ENCODE assay signal across 14 cellular contexts in genomic region chr10:86284355-86285105, GRCh38.
DNase-seq lines count a peak whose midpoint lies in the region; TF ChIP-seq lines count a peak whose summit lies in the region.
"Had no signal": no experiment of that assay in that cellular context is flagged by ENCODE, and none has a peak within 500 bp of the region (broad histone marks: within the 10 kb centered on the region; RNA-seq: fewer than 3 reads in every experiment).

No MANE protein-coding gene starts in this region.

- H3K36me3 ChIP-seq in smooth muscle cell (ENCODE audit: low read depth): no peaks in the 10 kb centered on the region

- H3K4me3 ChIP-seq in coronary artery (no peak overlapping the region), smooth muscle cell (no peak overlapping the region)

- no peak overlapping the region for H3K27ac ChIP-seq in coronary artery
- no peak overlapping the region for H3K27ac ChIP-seq in smooth muscle cell (ENCODE audit: low read depth)

- H3K9ac ChIP-seq in smooth muscle cell (ENCODE audit: low read depth): no peak overlapping the region

- H2AFZ ChIP-seq in smooth muscle cell (ENCODE audit: low read depth): no peak overlapping the region

- H3K27me3 ChIP-seq in smooth muscle cell (ENCODE audit: low read depth): no peaks in the 10 kb centered on the region

- no peak overlapping the region for H3K27ac Mint-ChIP-seq in type B pancreatic cell

- no peak overlapping the region for H3K4me3 Mint-ChIP-seq in type B pancreatic cell
- H3K4me3 Mint-ChIP-seq: CD4-positive, CD25-positive, alpha-beta regulatory T cell; IgD-negative memory B cell had no signal

- H3K9me3 Mint-ChIP-seq in type B pancreatic cell: peaks cover 9% of the 10 kb centered on the region

- TF ChIP-seq CTCF in coronary artery (IDR thresholded peaks at IDR 0.05): no peak
- no peak for TF ChIP-seq CTCF in type B pancreatic cell (conservative IDR thresholded peaks at IDR 0.05)
- no peak for TF ChIP-seq CTCF in smooth muscle cell (IDR thresholded peaks at IDR 0.05; ENCODE audit: borderline replicate concordance, insufficient read depth, poor library complexity, severe bottlenecking)

- H3K9me3 ChIP-seq in smooth muscle cell (replicated peaks; ENCODE audit: low read depth): no peaks in the 10 kb centered on the region

- H3K4me1 Mint-ChIP-seq in type B pancreatic cell (ENCODE audit: unreplicated experiment): no peaks in the 10 kb centered on the region
- H3K4me1 Mint-ChIP-seq: CD4-positive, CD25-positive, alpha-beta regulatory T cell had no signal

- H3K27me3 Mint-ChIP-seq in type B pancreatic cell: peaks cover 24% of the 10 kb centered on the region
- H3K27me3 Mint-ChIP-seq: CD4-positive, CD25-positive, alpha-beta regulatory T cell had no signal

- no peaks in the 10 kb centered on the region for H3K36me3 Mint-ChIP-seq in type B pancreatic cell
- H3K36me3 Mint-ChIP-seq: CD4-positive, CD25-positive, alpha-beta regulatory T cell; IgD-negative memory B cell had no signal

- H3K79me2 ChIP-seq in smooth muscle cell (ENCODE audit: low read depth): no peaks in the 10 kb centered on the region

- peaks cover 22% of the 10 kb centered on the region for H4K20me1 ChIP-seq in smooth muscle cell (ENCODE audit: low read depth)

- peak; percentile 50 for DNase-seq in activated effector memory CD4-positive, alpha-beta T cell treated with anti-CD3 and anti-CD28 coated beads, Interleukin-2, amount 50 U/mL, for 16 hours
- no peak for DNase-seq in activated effector memory CD4-positive, alpha-beta T cell treated with Interleukin-2 at 50 U/mL for 16 hours
- DNase-seq in coronary artery (ENCODE audit: low spot score) (peak; percentile 67), mesenteric fat pad (ENCODE audit: low spot score) (peak; percentile 85), type B pancreatic cell (ENCODE audit: extremely low spot score, unreplicated experiment) (peak; percentile 60), NCI-H1694 (lab: John Stamatoyannopoulos, UW) (no peak), smooth muscle cell (lab: John Stamatoyannopoulos, UW; ENCODE audit: unreplicated experiment) (no peak), SHP77 (lab: John Stamatoyannopoulos, UW) (no peak)
- DNase-seq: Calu3; CD4-positive, CD25-positive, alpha-beta regulatory T cell; NCI-H2029; NCI-H2171 treated with DMSO at 0.1 percent for 48 hours; NCI-H510A treated with DMSO at 0.1 percent for 48 hours had no signal

- WGBS in smooth muscle cell (ENCODE audit: low lambda C conversion rate): 82% methylated on average over 10 of the region's 11 CpGs

- no peak overlapping the region for H3K4me2 ChIP-seq in smooth muscle cell

- no peaks in the 10 kb centered on the region for H3F3A ChIP-seq in smooth muscle cell (ENCODE audit: low read depth)

- H3K4me1 ChIP-seq in smooth muscle cell (ENCODE audit: low read depth): no peaks in the 10 kb centered on the region

Comparison
In these comparisons a context has a peak if more than half of its experiments do, and no peak if none do; other contexts are left out.
1. DNase-seq: peak in activated effector memory CD4-positive, alpha-beta T cell treated with anti-CD3 and anti-CD28 coated beads, Interleukin-2, amount 50 U/mL, for 16 hours (single experiment), coronary artery (single experiment), mesenteric fat pad (single experiment) and type B pancreatic cell (single experiment); none in activated effector memory CD4-positive, alpha-beta T cell treated with Interleukin-2 at 50 U/mL for 16 hours (single experiment), NCI-H1694 (single experiment), smooth muscle cell (single experiment) and SHP77 (0 of 2).